16 cellular contexts compared by ENCODE assay signal in genomic region chr9:101427957-101428655, GRCh38.
DNase-seq lines count a peak whose midpoint lies in the region; ATAC-seq, FAIRE-seq and TF ChIP-seq lines count a peak whose summit lies in the region.
"Had no signal": no experiment of that assay in that cellular context is flagged by ENCODE, and none has a peak within 500 bp of the region (broad histone marks: within the 10 kb centered on the region; RNA-seq: fewer than 3 reads in every experiment).

No MANE protein-coding gene starts in this region.

- peak; percentile 61 for ATAC-seq in GM19455 (IDR thresholded peaks at IDR 0.05; ENCODE audit: unreplicated experiment)
- peak; percentile 55 for ATAC-seq in HG02981 (IDR thresholded peaks at IDR 0.05; ENCODE audit: unreplicated experiment)
- ATAC-seq: activated naive CD4-positive, alpha-beta T cell treated with anti-CD3 and anti-CD28 coated beads, Interleukin-2, amount 50 U/mL, for 72 hours; T-cell had no signal

- 0 out of 2 replicates have a peak overlapping the region, but pooled peaks have one; percentile 6 for H3K4me2 ChIP-seq in OCI-LY1 (ENCODE audit: low read length)

- H2AFZ ChIP-seq in OCI-LY1 (ENCODE audit: low read length) = no peak overlapping the region

- no peak overlapping the region for H3K27ac ChIP-seq in OCI-LY1 (ENCODE audit: low read depth, low read length, poor library complexity, severe bottlenecking)
- H3K27ac ChIP-seq: sigmoid colon, tibial artery had no signal

- DNase-seq in GM13976 (ENCODE audit: low spot score) (peak; percentile 18), NCI-H1694 treated with DMSO at 0.1 percent for 48 hours (lab: John Stamatoyannopoulos, UW) (no peak), erythroblast (lab: John Stamatoyannopoulos, UW) (no peak), GM19238 (ENCODE audit: insufficient read length, low spot score) (no peak), D721Med (ENCODE audit: insufficient read length, low spot score) (no peak)
- DNase-seq: activated CD4-positive, alpha-beta memory T cell treated with anti-CD3 and anti-CD28 coated beads, Interleukin-2, amount 10 ng/mL, durations not matched to agents 7 days and 5 days; cerebellar nuclear complex; immature natural killer cell; NCI-H1436; sigmoid colon; T-cell; tibial artery had no signal

- 0 out of 2 replicates have a peak, but pooled peaks cover 3% of the 10 kb centered on the region for H3K9me3 ChIP-seq in OCI-LY1 (ENCODE audit: low read length)
- H3K9me3 ChIP-seq: sigmoid colon, tibial artery had no signal

- no peaks in the 10 kb centered on the region for H3K9me2 ChIP-seq in OCI-LY1 (ENCODE audit: low read depth, low read length)

- H3K27me3 ChIP-seq in OCI-LY1 (ENCODE audit: insufficient read depth, low read length) = no peaks in the 10 kb centered on the region
- H3K27me3 ChIP-seq: sigmoid colon, tibial artery had no signal

- H3K4me3 ChIP-seq in OCI-LY1 (ENCODE audit: low read depth, low read length, poor library complexity, severe bottlenecking) = no peak overlapping the region
- H3K4me3 ChIP-seq: sigmoid colon, tibial artery had no signal

- H3K79me2 ChIP-seq in OCI-LY1 (ENCODE audit: insufficient read depth, low read length) = no peaks in the 10 kb centered on the region

- no peak overlapping the region for H3K9ac ChIP-seq in OCI-LY1 (ENCODE audit: low read length)

- in situ Hi-C loops in GM13976 (cut with MboI; ENCODE audit: low sequenced_read_pairs, unreplicated experiment) = no loop called here

- H3K36me3 ChIP-seq in OCI-LY1 (ENCODE audit: insufficient read depth, low read length) = no peaks in the 10 kb centered on the region
- H3K36me3 ChIP-seq: sigmoid colon, tibial artery had no signal

- H4K20me1 ChIP-seq in OCI-LY1 (ENCODE audit: insufficient read depth, low read length) = no peaks in the 10 kb centered on the region

- no peak for TF ChIP-seq POLR2A in erythroblast (IDR thresholded peaks at IDR 0.05; ENCODE audit: low read length)

- TF ChIP-seq CTCF in GM13976 (IDR thresholded peaks at IDR 0.05; ENCODE audit: borderline replicate concordance, control extremely low read depth, extremely low read depth, insufficient read depth, missing control alignments) (no peak), OCI-LY1 (IDR thresholded peaks at IDR 0.05; ENCODE audit: low read length) (no peak), D721Med (IDR thresholded peaks at IDR 0.05; ENCODE audit: insufficient read depth, missing control alignments) (no peak)

- no peak for FAIRE-seq in D721Med (lab: Jason Lieb, UNC)

- H3K4me1 ChIP-seq in OCI-LY1 (ENCODE audit: insufficient read depth, low read length, severe bottlenecking) = peaks cover 13% of the 10 kb centered on the region
- H3K4me1 ChIP-seq: sigmoid colon, tibial artery had no signal

- H3F3A ChIP-seq in OCI-LY1 (ENCODE audit: insufficient read depth, low read length) = no peaks in the 10 kb centered on the region
